In genomic region chr18:74082476-74083070, GRCh38 we compare ENCODE assay signal across 8 cellular contexts.
A peak's percentile ranks its signal among the peaks of the same experiment; 100 is the strongest.
DNase-seq lines count a peak whose midpoint lies in the region; ATAC-seq and TF ChIP-seq lines count a peak whose summit lies in the region.

No MANE protein-coding gene starts in this region.

- in situ Hi-C loops in brain microvascular endothelial cell (cut with HindIII; ENCODE audit: low pct_ligation_motif_present, low sequenced_read_pairs), result no loop called here

- H3K79me2 ChIP-seq in GM23338 (replicated peaks; ENCODE audit: insufficient read depth), result no peaks in the 10 kb centered on the region

- H3K4me1 ChIP-seq in GM23338 (ENCODE audit: insufficient read depth) (no peaks in the 10 kb centered on the region), left lung (no peaks in the 10 kb centered on the region)

- no peaks in the 10 kb centered on the region for H3K9me3 ChIP-seq in left lung

- no peaks in the 10 kb centered on the region for H4K20me1 ChIP-seq in GM23338 (replicated peaks; ENCODE audit: insufficient read depth)

- no peaks in the 10 kb centered on the region for H3K27me3 ChIP-seq in GM23338 (ENCODE audit: insufficient read depth)
- no peaks in the 10 kb centered on the region for H3K27me3 ChIP-seq in brain microvascular endothelial cell (replicated peaks)
- no peaks in the 10 kb centered on the region for H3K27me3 ChIP-seq in left lung

- H3F3A ChIP-seq in GM23338 (replicated peaks; ENCODE audit: low read depth), result no peaks in the 10 kb centered on the region

- H3K9me3 Mint-ChIP-seq in GM23338, result no peaks in the 10 kb centered on the region; the same call in 2 of the 3 replicates

- intact Hi-C loops in left lung (cut with DNase I), result no loop called here

- DNase-seq in GM10266 (ENCODE audit: extremely low spot score) (peak; percentile 57), GM23338 (ENCODE audit: low spot score) (peak; percentile 83), UCSD-AML1 (lab: John Stamatoyannopoulos, UW; ENCODE audit: unreplicated experiment) (peak; percentile 79), brain microvascular endothelial cell (peak; percentile 31), left lung (peak; percentile 40 to 77), NCI-H187 treated with DMSO at 0.1 percent for 48 hours (lab: John Stamatoyannopoulos, UW) (no peak)
- peak; percentile 13 to 29 for DNase-seq in stimulated activated CD8-positive, alpha-beta memory T cell treated with anti-CD3 and anti-CD28 coated beads, Interleukin-7, amount 100 ng/mL, for 4 hours (ENCODE audit: low read depth in 2 of 2)

- H3K36me3 ChIP-seq in GM23338 (ENCODE audit: insufficient read depth), result no peaks in the 10 kb centered on the region
- H3K36me3 ChIP-seq in brain microvascular endothelial cell (replicated peaks), result no peaks in the 10 kb centered on the region
- H3K36me3 ChIP-seq in left lung, result no peaks in the 10 kb centered on the region

- H3K36me3 Mint-ChIP-seq in GM23338 (ENCODE audit: low read depth), result no peaks in the 10 kb centered on the region

- peak; percentile 64 for TF ChIP-seq CTCF in GM10266 (IDR thresholded peaks at IDR 0.05; ENCODE audit: control insufficient read depth, insufficient read depth, low read depth, missing control alignments)
- TF ChIP-seq CTCF in GM23338 (conservative IDR thresholded peaks at IDR 0.05; ENCODE audit: low read depth in 2 of 2), result peak; percentile 57 to 90
- TF ChIP-seq CTCF in LNCAP (IDR thresholded peaks at IDR 0.05), result peak; percentile 71
- TF ChIP-seq CTCF in brain microvascular endothelial cell (IDR thresholded peaks at IDR 0.05; ENCODE audit: low read depth, low read length, missing control alignments), result peak; percentile 69
- TF ChIP-seq CTCF in left lung (IDR thresholded peaks at IDR 0.05), result no peak

- H3K4me3 ChIP-seq in GM23338, result no peak overlapping the region
- H3K4me3 ChIP-seq in brain microvascular endothelial cell (ENCODE audit: low read depth, low read length), result no peak overlapping the region
- no peak overlapping the region for H3K4me3 ChIP-seq in left lung

- H3K27me3 Mint-ChIP-seq in GM23338 (ENCODE audit: insufficient read depth, low read depth, poor library complexity), result peaks cover 1% of the 10 kb centered on the region

- H3K4me1 Mint-ChIP-seq in GM23338, result peaks cover 5% of the 10 kb centered on the region; the same call in 2 of the 3 replicates

- no peak overlapping the region for H3K4me3 Mint-ChIP-seq in GM23338

- peak; percentile 100 for ATAC-seq in GM23338
- peak; percentile 98 for ATAC-seq in left lung

- H3K9me2 ChIP-seq in GM23338 (ENCODE audit: insufficient read depth), result no peaks in the 10 kb centered on the region

- H2AFZ ChIP-seq in GM23338, result peak overlapping the region; percentile 91

- H3K4me2 ChIP-seq in GM23338, result no peak overlapping the region

- H3K27ac ChIP-seq in GM23338 (ENCODE audit: low read depth) (no peak overlapping the region), brain microvascular endothelial cell (no peak overlapping the region), left lung (no peak overlapping the region)

- no peak overlapping the region for H3K27ac Mint-ChIP-seq in GM23338

TF ChIP-seq in GM23338, 12 proteins besides CTCF, POLR2A, EP300 and RAD21:
- TF ChIP-seq POLR2AphosphoS5 (IDR thresholded peaks at IDR 0.05; ENCODE audit: low read depth) (no peak), REST (IDR thresholded peaks at IDR 0.05; ENCODE audit: unreplicated experiment) (no peak), EZH2 (IDR thresholded peaks at IDR 0.05; ENCODE audit: low read depth, unreplicated experiment) (no peak), ZNF462 (CRISPR knock-in tag; IDR thresholded peaks at IDR 0.05) (no peak), JUNB (IDR thresholded peaks at IDR 0.05; ENCODE audit: unreplicated experiment) (no peak), ETS1 (IDR thresholded peaks at IDR 0.05) (no peak)

Comparison
In these comparisons a context has a peak if more than half of its experiments do, and no peak if none do; other contexts are left out.
1. CTCF ChIP-seq: peak in GM10266 (single experiment), GM23338 (2 of 2), LNCAP (single experiment) and brain microvascular endothelial cell (single experiment); none in left lung (0 of 2).